In genomic region chr4:130424211-130424610, GRCh38 we compare ENCODE assay signal across 21 cellular contexts.
"Had no signal": no experiment of that assay in that cellular context is flagged by ENCODE, and none has a peak within 500 bp of the region (broad histone marks: within the 10 kb centered on the region; RNA-seq: fewer than 3 reads in every experiment).

No MANE protein-coding gene starts in this region.

- H3K36me3 ChIP-seq: adrenal gland, colonic mucosa, esophagus squamous epithelium, gastroesophageal sphincter, neutrophil, ovary, prostate gland, thoracic aorta had no signal

- ATAC-seq: activated T-helper 17 cell treated with anti-CD3 and anti-CD28 coated beads, Interleukin-2, amount 50 U/mL, for 72 hours; effector memory CD8-positive, alpha-beta T cell; gastroesophageal sphincter; left ventricle myocardium superior; WTC11 had no signal

- FAIRE-seq: astrocyte, endothelial cell of umbilical vein, islet of Langerhans had no signal

- H3K27me3 ChIP-seq: adrenal gland, colonic mucosa, dorsolateral prefrontal cortex, esophagus squamous epithelium, gastroesophageal sphincter, neutrophil, ovary had no signal

- H3K9me3 ChIP-seq: adrenal gland, colonic mucosa, esophagus squamous epithelium, gastroesophageal sphincter, neutrophil, ovary, prostate gland, thoracic aorta had no signal

- H3K4me1 ChIP-seq: adrenal gland, colonic mucosa, esophagus squamous epithelium, gastroesophageal sphincter, prostate gland had no signal

- DNase-seq: activated T-cell treated with anti-CD3 and anti-CD28 coated beads, Interleukin-2, amount 50 U/mL, for 24 hours; adrenal gland; colonic mucosa; dorsolateral prefrontal cortex; effector memory CD8-positive, alpha-beta T cell; esophagus squamous epithelium; head of caudate nucleus; hypothalamus; left ventricle myocardium superior; ovary; stimulated activated CD4-positive, alpha-beta T cell treated with anti-CD3 and anti-CD28 coated beads, Interleukin-4, amount 100 ng/mL, for 24 hours; stimulated activated naive CD4-positive, alpha-beta T cell treated with Interleukin-2 at 50 U/mL for 16 hours had no signal

- H3K27ac ChIP-seq: adrenal gland, colonic mucosa, dorsolateral prefrontal cortex, esophagus squamous epithelium, gastroesophageal sphincter, neutrophil, ovary, prostate gland, thoracic aorta had no signal

- H3K4me3 ChIP-seq: adrenal gland, colonic mucosa, dorsolateral prefrontal cortex, esophagus squamous epithelium, gastroesophageal sphincter, ovary, prostate gland, thoracic aorta had no signal
